ENCODE assay signal across 8 cellular contexts in the genomic region with DNA sequence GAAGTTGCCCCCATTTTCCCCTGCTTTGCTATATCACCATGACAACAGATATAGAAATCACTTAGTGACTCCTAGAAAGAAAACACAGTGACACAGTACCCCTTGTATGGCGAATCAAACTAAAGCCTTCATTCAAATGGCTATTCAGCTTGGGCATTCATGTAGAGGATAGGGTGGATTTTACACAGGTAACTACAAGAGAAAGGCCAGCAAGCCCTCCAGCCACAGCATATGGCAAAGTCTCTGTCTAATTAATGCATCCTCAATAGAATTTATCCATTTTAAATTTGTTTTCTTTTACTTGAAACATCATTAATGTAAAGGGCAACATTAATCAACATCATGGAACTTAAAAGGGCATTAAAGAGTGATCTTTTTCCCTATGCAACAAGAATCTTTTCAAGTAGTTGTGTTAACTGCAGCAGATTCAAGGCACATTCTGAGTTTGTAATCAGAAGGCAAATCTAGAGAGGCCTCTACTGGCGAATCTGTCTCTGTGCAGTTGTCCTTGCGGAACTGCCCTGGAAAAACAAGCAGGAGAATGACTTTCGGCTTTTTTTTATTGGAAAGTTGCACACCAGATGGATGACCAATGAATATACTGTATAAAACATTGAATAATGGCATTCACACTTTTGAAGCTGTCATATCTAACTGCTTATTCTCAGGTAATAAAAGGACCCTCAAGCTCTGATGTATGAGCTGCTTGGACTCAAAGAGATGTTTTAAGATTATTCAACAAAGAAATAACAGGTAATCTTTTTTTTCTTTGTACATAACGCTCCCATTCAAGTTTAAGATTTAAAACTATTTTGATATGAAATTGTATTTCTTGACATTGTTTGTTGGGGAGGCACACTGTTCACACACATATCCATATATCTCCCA.
DNase-seq lines count a peak whose midpoint lies in the region; ATAC-seq, FAIRE-seq and TF ChIP-seq lines count a peak whose summit lies in the region.

No MANE protein-coding gene starts in this region.

- H3K4me3 ChIP-seq in BE2C (ENCODE audit: low read depth, low read length) (no peak overlapping the region), HFF-Myc (replicated peaks; ENCODE audit: low read depth, low read length) (no peak overlapping the region), fibroblast of the aortic adventitia (ENCODE audit: low read depth, low read length) (no peak overlapping the region)

- no peaks in the 10 kb centered on the region for H3K27me3 ChIP-seq in BE2C

- ATAC-seq in sciatic nerve (peak; percentile 81), HG03571 (IDR thresholded peaks at IDR 0.05; ENCODE audit: unreplicated experiment) (no peak)

- DNase-seq in BE2C (peak; percentile 34), HFF-Myc (ENCODE audit: extremely low read depth, low read depth) (peak; percentile 12), RCC 7860 (ENCODE audit: low spot score) (peak; percentile 19), fibroblast of the aortic adventitia (ENCODE audit: low read depth) (peak; percentile 80), sciatic nerve (ENCODE audit: low spot score) (no peak), NK-92 (lab: John Stamatoyannopoulos, UW; ENCODE audit: unreplicated experiment) (no peak)
- no peak for DNase-seq in activated CD4-positive, alpha-beta T cell treated with anti-CD3 and anti-CD28 coated beads for 48 hours

- intact Hi-C loops in sciatic nerve (cut with DNase I), result no loop called here

- H3K36me3 ChIP-seq in BE2C, result no peaks in the 10 kb centered on the region

- H3K4me1 ChIP-seq in BE2C, result peaks cover 23% of the 10 kb centered on the region

- H3K9me3 ChIP-seq in BE2C, result no peaks in the 10 kb centered on the region

- TF ChIP-seq CTCF in BE2C (IDR thresholded peaks at IDR 0.05; ENCODE audit: low read depth, low read length), result peak; percentile 86
- TF ChIP-seq CTCF in HFF-Myc (IDR thresholded peaks at IDR 0.05; ENCODE audit: low read depth, low read length, missing control alignments), result peak; percentile 78
- peak; percentile 92 for TF ChIP-seq CTCF in fibroblast of the aortic adventitia (IDR thresholded peaks at IDR 0.05; ENCODE audit: insufficient read depth, low read length)

- no peak for FAIRE-seq in RCC 7860 (lab: Jason Lieb, UNC)

Comparison
In these comparisons a context has a peak if more than half of its experiments do, and no peak if none do; other contexts are left out.
1. DNase-seq: peak in BE2C (single experiment), HFF-Myc (single experiment), RCC 7860 (single experiment) and fibroblast of the aortic adventitia (single experiment); none in sciatic nerve (single experiment), activated CD4-positive, alpha-beta T cell treated with anti-CD3 and anti-CD28 coated beads for 48 hours (single experiment) and NK-92 (single experiment).
2. Peak in every context shown above with its lines, with median percentiles within 50 percentile points of each other: CTCF ChIP-seq.